Comparison of ENCODE assay signal across 19 cellular contexts in the genomic region with DNA sequence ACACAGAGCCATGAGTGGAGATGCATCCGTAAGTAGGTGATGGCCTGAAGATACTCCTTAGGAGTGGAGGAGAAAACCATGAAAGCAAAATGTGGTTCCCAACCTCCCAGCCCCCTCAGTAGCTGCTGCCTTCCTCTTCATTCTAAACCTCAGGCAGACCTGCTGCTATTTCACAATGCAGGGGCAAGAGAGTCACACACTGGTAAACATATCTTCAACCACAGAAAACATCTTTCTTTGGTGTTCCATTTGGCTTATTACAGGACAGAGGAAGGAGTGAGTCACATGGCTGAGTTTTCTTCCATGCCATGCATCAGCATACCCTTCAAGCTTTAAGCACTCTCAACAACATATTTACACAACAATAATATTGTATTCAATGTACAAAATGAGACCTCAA.
A peak's percentile ranks its signal among the peaks of the same experiment; 100 is the strongest.
DNase-seq lines count a peak whose midpoint lies in the region; ATAC-seq, FAIRE-seq and TF ChIP-seq lines count a peak whose summit lies in the region.
"Had no signal": no experiment of that assay in that cellular context is flagged by ENCODE, and none has a peak within 500 bp of the region (broad histone marks: within the 10 kb centered on the region; RNA-seq: fewer than 3 reads in every experiment).

No MANE protein-coding gene starts in this region.

- peaks cover 2% of the 10 kb centered on the region for H3K9me3 Mint-ChIP-seq in chondrocyte (ENCODE audit: low read depth)
- H3K9me3 Mint-ChIP-seq: type B pancreatic cell had no signal

- no peaks in the 10 kb centered on the region for H3K36me3 ChIP-seq in bronchial epithelial cell (ENCODE audit: control insufficient read depth, insufficient read depth, low read length)
- H3K36me3 ChIP-seq: adrenal gland had no signal

- H3K36me3 Mint-ChIP-seq in chondrocyte (ENCODE audit: low read depth) = no peaks in the 10 kb centered on the region
- H3K36me3 Mint-ChIP-seq: CD14-positive monocyte, IgD-negative memory B cell, type B pancreatic cell, WTC11 had no signal

- DNase-seq in H4 (ENCODE audit: low spot score) (peak; percentile 53), NOMO-1 (lab: John Stamatoyannopoulos, UW; ENCODE audit: unreplicated experiment in 2 of 2) (peak; percentile 31 to 46), bronchial epithelial cell (ENCODE audit: low read depth) (peak; percentile 64), myocyte (ENCODE audit: low read depth) (peak; percentile 6), chondrocyte (ENCODE audit: low spot score) (no peak), NCI-H2227 (lab: John Stamatoyannopoulos, UW; ENCODE audit: unreplicated experiment) (no peak)
- DNase-seq: adrenal gland; DMS53; NCI-H1092 treated with DMSO at 0.1 percent for 48 hours; stimulated activated naive CD4-positive, alpha-beta T cell treated with Interleukin-2 at 50 U/mL for 16 hours; T-helper 1 cell had no signal

- no peak overlapping the region for H3K27ac Mint-ChIP-seq in chondrocyte (ENCODE audit: unreplicated experiment)
- H3K27ac Mint-ChIP-seq: activated T-helper 17 cell treated with anti-CD3 and anti-CD28 coated beads, Interleukin-2, amount 50 U/mL, for 72 hours; CD14-positive monocyte; IgD-negative memory B cell; type B pancreatic cell; WTC11 had no signal

- no peak for ATAC-seq in GM18858 (IDR thresholded peaks at IDR 0.05; ENCODE audit: unreplicated experiment)
- ATAC-seq: activated T-helper 17 cell treated with anti-CD3 and anti-CD28 coated beads, Interleukin-2, amount 50 U/mL, for 72 hours; left lobe of liver; WTC11 had no signal

- H3K4me3 ChIP-seq in bronchial epithelial cell (ENCODE audit: low read depth, low read length) = no peak overlapping the region
- H3K4me3 ChIP-seq: adrenal gland had no signal

- no peak overlapping the region for H3K4me3 Mint-ChIP-seq in chondrocyte (ENCODE audit: unreplicated experiment)
- H3K4me3 Mint-ChIP-seq: activated T-helper 17 cell treated with anti-CD3 and anti-CD28 coated beads, Interleukin-2, amount 50 U/mL, for 72 hours; CD14-positive monocyte; IgD-negative memory B cell; type B pancreatic cell; WTC11 had no signal

- H3K4me1 Mint-ChIP-seq in chondrocyte (ENCODE audit: low read depth) = no peaks in the 10 kb centered on the region
- H3K4me1 Mint-ChIP-seq: activated T-helper 17 cell treated with anti-CD3 and anti-CD28 coated beads, Interleukin-2, amount 50 U/mL, for 72 hours; CD14-positive monocyte; IgD-negative memory B cell had no signal

- peaks cover 4% of the 10 kb centered on the region for H3K27me3 Mint-ChIP-seq in chondrocyte (ENCODE audit: low read depth)
- H3K27me3 Mint-ChIP-seq: activated T-helper 17 cell treated with anti-CD3 and anti-CD28 coated beads, Interleukin-2, amount 50 U/mL, for 72 hours; IgD-negative memory B cell; type B pancreatic cell had no signal

- FAIRE-seq in bronchial epithelial cell (lab: Jason Lieb, UNC) = peak; percentile 7
- FAIRE-seq: frontal cortex had no signal

- H3K27me3 ChIP-seq in bronchial epithelial cell (ENCODE audit: control insufficient read depth, insufficient read depth, low read length) = no peaks in the 10 kb centered on the region
- H3K27me3 ChIP-seq: adrenal gland had no signal

- TF ChIP-seq CTCF in bronchial epithelial cell (IDR thresholded peaks at IDR 0.05; ENCODE audit: insufficient read depth, low read length, severe bottlenecking) (no peak), chondrocyte (IDR thresholded peaks at IDR 0.05) (no peak)

Comparison
In these comparisons a context has a peak if more than half of its experiments do, and no peak if none do; other contexts are left out.
1. DNase-seq: peak in H4 (single experiment), NOMO-1 (2 of 2), bronchial epithelial cell (single experiment) and myocyte (single experiment); none in chondrocyte (single experiment) and NCI-H2227 (single experiment).